19 cellular contexts compared by ENCODE assay signal in genomic region chr5:75639912-75640311, GRCh38.
"Had no signal": no experiment of that assay in that cellular context is flagged by ENCODE, and none has a peak within 500 bp of the region (broad histone marks: within the 10 kb centered on the region; RNA-seq: fewer than 3 reads in every experiment).

No MANE protein-coding gene starts in this region.

- H3K4me3 Mint-ChIP-seq: activated CD8-positive, alpha-beta T cell treated with anti-CD3 and anti-CD28 coated beads, Interleukin-2, amount 10 ng/mL, durations not matched to agents 7 days and 5 days; endodermal cell; naive thymus-derived CD4-positive, alpha-beta T cell; stimulated activated effector memory CD8-positive, alpha-beta T cell treated with anti-CD3 and anti-CD28 coated beads, Interleukin-12 subunit alpha, Interleukin-12 subunit beta, amount 100 ng/mL, for 72 hours; T-helper 1 cell treated with Interleukin-12 subunit alpha and Interleukin-12 subunit beta and Interleukin-4 antibody, amounts not matched to agents 30 μg/mL and 1 μg/mL, for 36 hours; WTC11 had no signal

- H3K27ac Mint-ChIP-seq: activated CD8-positive, alpha-beta T cell treated with anti-CD3 and anti-CD28 coated beads, Interleukin-2, amount 10 ng/mL, durations not matched to agents 7 days and 5 days; endodermal cell; naive thymus-derived CD4-positive, alpha-beta T cell; stimulated activated effector memory CD8-positive, alpha-beta T cell treated with anti-CD3 and anti-CD28 coated beads, Interleukin-12 subunit alpha, Interleukin-12 subunit beta, amount 100 ng/mL, for 72 hours; T-helper 1 cell treated with Interleukin-12 subunit alpha and Interleukin-12 subunit beta and Interleukin-4 antibody, amounts not matched to agents 30 μg/mL and 1 μg/mL, for 36 hours; WTC11 had no signal

- H3K36me3 ChIP-seq: esophagus squamous epithelium, lower lobe of right lung, neutrophil, thyroid gland, uterus had no signal

- H3K36me3 Mint-ChIP-seq: stimulated activated effector memory CD8-positive, alpha-beta T cell treated with anti-CD3 and anti-CD28 coated beads, Interleukin-12 subunit alpha, Interleukin-12 subunit beta, amount 100 ng/mL, for 72 hours; WTC11 had no signal

- DNase-seq: activated CD4-positive, alpha-beta T cell treated with anti-CD3 and anti-CD28 coated beads for 48 hours; activated CD8-positive, alpha-beta memory T cell treated with anti-CD3 and anti-CD28 coated beads, Interleukin-2, amount 50 U/mL, for 48 hours; activated CD8-positive, alpha-beta T cell treated with anti-CD3 and anti-CD28 coated beads, Interleukin-2, amount 10 ng/mL, durations not matched to agents 7 days and 5 days; activated naive CD4-positive, alpha-beta T cell; aorta; central memory CD4-positive, alpha-beta T cell; endodermal cell; esophagus squamous epithelium; lower lobe of right lung; naive thymus-derived CD4-positive, alpha-beta T cell; posterior cingulate gyrus; small intestine; thyroid gland; uterus had no signal

- H3K9me3 Mint-ChIP-seq: T-helper 1 cell treated with Interleukin-12 subunit alpha and Interleukin-12 subunit beta and Interleukin-4 antibody, amounts not matched to agents 30 μg/mL and 1 μg/mL, for 36 hours had no signal

- H3K27me3 Mint-ChIP-seq: naive thymus-derived CD4-positive, alpha-beta T cell had no signal

- H3K27ac ChIP-seq: esophagus squamous epithelium, lower lobe of right lung, neutrophil, thyroid gland, uterus had no signal

- H3K4me1 Mint-ChIP-seq: endodermal cell; naive thymus-derived CD4-positive, alpha-beta T cell; stimulated activated effector memory CD8-positive, alpha-beta T cell treated with anti-CD3 and anti-CD28 coated beads, Interleukin-12 subunit alpha, Interleukin-12 subunit beta, amount 100 ng/mL, for 72 hours; WTC11 had no signal

- FAIRE-seq: frontal cortex, small intestine had no signal

- H3K27me3 ChIP-seq: esophagus squamous epithelium, neutrophil, thyroid gland, uterus had no signal

- H3K4me3 ChIP-seq: esophagus squamous epithelium, lower lobe of right lung, thyroid gland, uterus had no signal

- H3K4me1 ChIP-seq: esophagus squamous epithelium, lower lobe of right lung, thyroid gland, uterus had no signal

- H3K9me3 ChIP-seq: esophagus squamous epithelium, lower lobe of right lung, neutrophil, thyroid gland, uterus had no signal
